In genomic region chr6:77322604-77323003, GRCh38 we compare ENCODE assay signal across 22 cellular contexts.
A peak's percentile ranks its signal among the peaks of the same experiment; 100 is the strongest.
DNase-seq lines count a peak whose midpoint lies in the region; ATAC-seq, FAIRE-seq and TF ChIP-seq lines count a peak whose summit lies in the region.
"Had no signal": no experiment of that assay in that cellular context is flagged by ENCODE, and none has a peak within 500 bp of the region (broad histone marks: within the 10 kb centered on the region; RNA-seq: fewer than 3 reads in every experiment).

No MANE protein-coding gene starts in this region.

- in situ Hi-C loops in HepG2 (cut with HindIII; ENCODE audit: extremely low pct_ligation_motif_present, low pct_unique_long_range_greater_than_20kb) (no loop called here), K562 (cut with MboI) (no loop called here)

- H4K20me1 ChIP-seq in HepG2 (ENCODE audit: insufficient read depth, low read length) (no peaks in the 10 kb centered on the region), K562 (replicated peaks; ENCODE audit: control insufficient read depth, insufficient read depth, low read length) (no peaks in the 10 kb centered on the region), keratinocyte (ENCODE audit: control insufficient read depth, extremely low read depth, insufficient read depth, low read length) (no peaks in the 10 kb centered on the region)
- H4K20me1 ChIP-seq: BLaER1 treated with 17β-estradiol and CSF1 and Interleukin-3, amounts not matched to agents 10 nM and 100 nM had no signal

- CTCF ChIA-PET in HepG2 (lab: Yijun Ruan, JAX; ENCODE audit: low intra/inter-chr PET ratio, low total read pairs): no interaction called here
- CTCF ChIA-PET in K562 (lab: Yijun Ruan, JAX; ENCODE audit: low intra/inter-chr PET ratio): no interaction called here

- TF ChIP-seq EP300 in HepG2 (IDR thresholded peaks at IDR 0.05; ENCODE audit: low read depth in 2 of 2, low read length in 2 of 2) (no peak), HepG2 (CRISPR knock-in tag; IDR thresholded peaks at IDR 0.05; ENCODE audit: borderline replicate concordance) (no peak), K562 (IDR thresholded peaks at IDR 0.05; ENCODE audit: low read length) (no peak)

- H3K9me3 ChIP-seq in HepG2 (ENCODE audit: low read length): peaks cover 25% of the 10 kb centered on the region; the same call in 1 of the 2 replicates
- H3K9me3 ChIP-seq in right lobe of liver: no peaks in the 10 kb centered on the region
- no peaks in the 10 kb centered on the region; the same call in 1 of the 2 replicates for H3K9me3 ChIP-seq in K562 (replicated peaks; ENCODE audit: control insufficient read depth, insufficient read depth, low read depth, low read length)
- H3K9me3 ChIP-seq in keratinocyte (ENCODE audit: control insufficient read depth, low read depth, low read length): no peaks in the 10 kb centered on the region
- H3K9me3 ChIP-seq: BE2C; BLaER1 treated with 17β-estradiol and CSF1 and Interleukin-3, amounts not matched to agents 10 nM and 100 nM had no signal

- TF ChIP-seq RAD21 in HepG2 (CRISPR knock-in tag; IDR thresholded peaks at IDR 0.05): no peak
- no peak for TF ChIP-seq RAD21 in K562 (CRISPR knock-in tag; conservative IDR thresholded peaks at IDR 0.05 in 1 of 2, IDR thresholded peaks at IDR 0.05 in 1 of 2)

- H3K27me3 ChIP-seq in HepG2 (ENCODE audit: control insufficient read depth in 1 of 2, insufficient read depth in 2 of 2, low read length in 2 of 2) (no peaks in the 10 kb centered on the region), right lobe of liver (no peaks in the 10 kb centered on the region), K562 (ENCODE audit: control insufficient read depth in 2 of 2, insufficient read depth in 2 of 2, low read length in 2 of 2) (no peaks in the 10 kb centered on the region), keratinocyte (ENCODE audit: control insufficient read depth, extremely low read depth, insufficient read depth, low read length) (no peaks in the 10 kb centered on the region)
- H3K27me3 ChIP-seq: BE2C; BLaER1 treated with 17β-estradiol and CSF1 and Interleukin-3, amounts not matched to agents 10 nM and 100 nM had no signal

- H3K9ac ChIP-seq in HepG2 (ENCODE audit: insufficient read depth, low read depth, low read length): no peak overlapping the region
- H3K9ac ChIP-seq in K562 (ENCODE audit: insufficient read depth in 1 of 2, low read depth in 2 of 2, low read length in 2 of 2): no peak overlapping the region
- H3K9ac ChIP-seq in keratinocyte (ENCODE audit: control insufficient read depth, extremely low read depth, insufficient read depth, low read length): no peak overlapping the region
- H3K9ac ChIP-seq: BLaER1 treated with 17β-estradiol and CSF1 and Interleukin-3, amounts not matched to agents 10 nM and 100 nM; GM23248 had no signal

- H3K9me1 ChIP-seq in K562 (ENCODE audit: control insufficient read depth, insufficient read depth, low read length) (no peaks in the 10 kb centered on the region), keratinocyte (ENCODE audit: control insufficient read depth, extremely low read depth, insufficient read depth, low read length) (no peaks in the 10 kb centered on the region)

- no peaks in the 10 kb centered on the region for H3K79me2 ChIP-seq in HepG2 (ENCODE audit: insufficient read depth, low read length)
- no peaks in the 10 kb centered on the region for H3K79me2 ChIP-seq in K562 (ENCODE audit: control insufficient read depth, insufficient read depth, low read length)
- H3K79me2 ChIP-seq in keratinocyte (ENCODE audit: control insufficient read depth, insufficient read depth, low read length): no peaks in the 10 kb centered on the region

- dilution Hi-C loops in keratinocyte (cut with MboI; ENCODE audit: extremely low pct_ligation_motif_present, low sequenced_read_pairs): no loop called here

- intact Hi-C loops in HepG2 (cut with micrococcal nuclease; ENCODE audit: unreplicated experiment) (no loop called here), right lobe of liver (cut with DNase I) (no loop called here), K562 (cut with micrococcal nuclease) (no loop called here)

- H2AFZ ChIP-seq in HepG2 (ENCODE audit: low read length): no peak overlapping the region
- H2AFZ ChIP-seq in K562 (ENCODE audit: low read depth, low read length): no peak overlapping the region
- no peak overlapping the region for H2AFZ ChIP-seq in keratinocyte (ENCODE audit: control insufficient read depth, low read length)
- H2AFZ ChIP-seq: GM23248 had no signal

- BruUV-seq in HepG2 (replicated peaks; lab: Mats Ljungman, UMichigan): no TSS peak
- BruUV-seq in K562 (replicated peaks; lab: Mats Ljungman, UMichigan): no TSS peak

- POLR2A ChIA-PET in HepG2 (lab: Yijun Ruan, JAX): no interaction called here
- POLR2A ChIA-PET in K562 (lab: Yijun Ruan, JAX): no interaction called here

- H3K36me3 ChIP-seq in HepG2 (replicated peaks in 1 of 2; ENCODE audit: control insufficient read depth in 1 of 2, insufficient read depth in 2 of 2, low read length in 2 of 2) (no peaks in the 10 kb centered on the region), right lobe of liver (no peaks in the 10 kb centered on the region), K562 (ENCODE audit: control insufficient read depth, insufficient read depth, low read length) (no peaks in the 10 kb centered on the region), keratinocyte (ENCODE audit: control insufficient read depth in 2 of 2, extremely low read depth in 1 of 2, insufficient read depth in 2 of 2, low read length in 2 of 2) (no peaks in the 10 kb centered on the region)
- H3K36me3 ChIP-seq: BE2C; BLaER1 treated with 17β-estradiol and CSF1 and Interleukin-3, amounts not matched to agents 10 nM and 100 nM had no signal

- DNase-seq in HepG2 (ENCODE audit: low spot score) (no peak), right lobe of liver (no peak), K562 (ENCODE audit: extremely low read depth in 1 of 4, low spot score in 3 of 4) (no peak), keratinocyte (ENCODE audit: low read depth, low spot score) (no peak), coronary artery (ENCODE audit: low spot score) (no peak)
- DNase-seq: ACHN; AML-193; BE2C; CD4-positive, alpha-beta T cell; CD8-positive, alpha-beta memory T cell; DMS 273 treated with DMSO at 0.1 percent for 48 hours; DND-41; GM23248; H9 had no signal

- no peak for FAIRE-seq in HepG2 (lab: Jason Lieb, UNC)
- no peak for FAIRE-seq in K562 (lab: Jason Lieb, UNC)
- peak; percentile 20 for FAIRE-seq in keratinocyte (lab: Jason Lieb, UNC)
- FAIRE-seq: A204.1, G401.6, GM12892, GM19239 had no signal

- 58% methylated on average over 3 of the region's 3 CpGs for WGBS in HepG2 (ENCODE audit: low lambda C conversion rate)
- WGBS in right lobe of liver (ENCODE audit: insufficient coverage, low coverage, low lambda C conversion rate, missing lambda C conversion rate): 72% methylated on average over 3 of the region's 3 CpGs
- WGBS in K562 (ENCODE audit: insufficient coverage, low coverage, missing lambda C conversion rate): 8% methylated on average over 3 of the region's 3 CpGs

- H3K27ac ChIP-seq in HepG2 (ENCODE audit: extremely low read length, insufficient read depth, low read length): no peak overlapping the region
- H3K27ac ChIP-seq in right lobe of liver: no peak overlapping the region
- no peak overlapping the region for H3K27ac ChIP-seq in K562 (ENCODE audit: extremely low read depth, low read depth, low read length)
- H3K27ac ChIP-seq in keratinocyte (ENCODE audit: control insufficient read depth, insufficient read depth, low read length): no peak overlapping the region
- H3K27ac ChIP-seq in coronary artery: no peak overlapping the region
- H3K27ac ChIP-seq: 22Rv1; BLaER1 treated with 17β-estradiol and CSF1 and Interleukin-3, amounts not matched to agents 10 nM and 100 nM; GM23248 had no signal

- H3K4me3 ChIP-seq in HepG2 (replicated peaks in 1 of 3; ENCODE audit: insufficient read depth in 1 of 3, low read depth in 2 of 3, low read length in 3 of 3): no peak overlapping the region
- no peak overlapping the region for H3K4me3 ChIP-seq in right lobe of liver
- H3K4me3 ChIP-seq in K562: no peak overlapping the region
- H3K4me3 ChIP-seq in keratinocyte (ENCODE audit: control insufficient read depth in 2 of 3, extremely low read depth in 1 of 3, insufficient read depth in 2 of 3, low read depth in 1 of 3, low read length in 3 of 3): no peak overlapping the region
- no peak overlapping the region for H3K4me3 ChIP-seq in coronary artery
- H3K4me3 ChIP-seq: BLaER1 treated with 17β-estradiol and CSF1 and Interleukin-3, amounts not matched to agents 10 nM and 100 nM; GM23248 had no signal

- H3K4me2 ChIP-seq in HepG2 (ENCODE audit: low read depth, low read length): no peak overlapping the region
- H3K4me2 ChIP-seq in K562 (ENCODE audit: insufficient read depth, low read length): no peak overlapping the region
- no peak overlapping the region for H3K4me2 ChIP-seq in keratinocyte (ENCODE audit: control insufficient read depth, extremely low read depth, insufficient read depth, low read depth, low read length)
- H3K4me2 ChIP-seq: BLaER1 treated with 17β-estradiol and CSF1 and Interleukin-3, amounts not matched to agents 10 nM and 100 nM had no signal

- TF ChIP-seq POLR2A in HepG2 (IDR thresholded peaks at IDR 0.05; ENCODE audit: insufficient read depth in 1 of 2, low read depth in 2 of 2, low read length in 2 of 2) (no peak), right lobe of liver (IDR thresholded peaks at IDR 0.05) (no peak), K562 (conservative IDR thresholded peaks at IDR 0.05) (no peak), GM18505 (IDR thresholded peaks at IDR 0.05; ENCODE audit: borderline replicate concordance, extremely low read depth, insufficient read depth, insufficient read length) (no peak)

- ATAC-seq in HepG2 (no peak), right lobe of liver (no peak), K562 (no peak), GM18505 (IDR thresholded peaks at IDR 0.05; ENCODE audit: unreplicated experiment) (no peak)
- ATAC-seq: HCT116 had no signal

- TF ChIP-seq CTCF in HepG2 (CRISPR knock-in tag; IDR thresholded peaks at IDR 0.05) (no peak), right lobe of liver (IDR thresholded peaks at IDR 0.05) (no peak), K562 (IDR thresholded peaks at IDR 0.05 in 2 of 3, conservative IDR thresholded peaks at IDR 0.05 in 1 of 3; ENCODE audit: insufficient read depth in 2 of 3, low read depth in 1 of 3, low read length in 3 of 3) (no peak), keratinocyte (optimal IDR thresholded peaks at IDR 0.05 in 1 of 3, IDR thresholded peaks at IDR 0.05 in 1 of 3, conservative IDR thresholded peaks at IDR 0.05 in 1 of 3; ENCODE audit: extremely low read depth in 1 of 3, insufficient read depth in 2 of 3, low read length in 3 of 3) (no peak), coronary artery (IDR thresholded peaks at IDR 0.05) (no peak)

- H3K4me1 ChIP-seq in HepG2 (ENCODE audit: insufficient read depth, low read length) (no peaks in the 10 kb centered on the region), right lobe of liver (peaks cover 0 to 6% (median 0%) of the 10 kb centered on the region in 4 donors), K562 (replicated peaks in 1 of 2; ENCODE audit: control insufficient read depth in 2 of 2, insufficient read depth in 2 of 2, low read length in 2 of 2) (no peaks in the 10 kb centered on the region), keratinocyte (ENCODE audit: control insufficient read depth, extremely low read depth, insufficient read depth, low read length) (no peaks in the 10 kb centered on the region)
- H3K4me1 ChIP-seq: BE2C; BLaER1 treated with 17β-estradiol and CSF1 and Interleukin-3, amounts not matched to agents 10 nM and 100 nM had no signal

TF ChIP-seq in K562, 482 proteins besides CTCF, POLR2A, EP300 and RAD21 (continues in another document):
- TF ChIP-seq ZNF316 (IDR thresholded peaks at IDR 0.05): peak; percentile 77

Comparison
In these comparisons a context has a peak if more than half of its experiments do, and no peak if none do; other contexts are left out.
1. Of the 241 proteins assayed by ChIP-seq in both HepG2 and K562: peak only in HepG2: none; only in K562: MAFG; in both: MAFF and MAFK; in neither: 238.